ENCODE assay signal across 1 cellular context in genomic region chr6:1952726-1953360, GRCh38.
TF ChIP-seq lines count a peak whose summit lies in the region.

No MANE protein-coding gene starts in this region.

TF ChIP-seq in H1, 55 proteins besides CTCF, POLR2A, EP300 and RAD21:
- no peak for TF ChIP-seq JUND (IDR thresholded peaks at IDR 0.05; ENCODE audit: low read length)
- TF ChIP-seq CBX8 (IDR thresholded peaks at IDR 0.05; ENCODE audit: borderline replicate concordance, low read depth, low read length) = no peak
- no peak for TF ChIP-seq TBP (IDR thresholded peaks at IDR 0.05; ENCODE audit: low read depth, low read length)
TF ChIP-seq in H1: peak in this region for 0.
